ENCODE assay signal across 1 cellular context in the genomic region with DNA sequence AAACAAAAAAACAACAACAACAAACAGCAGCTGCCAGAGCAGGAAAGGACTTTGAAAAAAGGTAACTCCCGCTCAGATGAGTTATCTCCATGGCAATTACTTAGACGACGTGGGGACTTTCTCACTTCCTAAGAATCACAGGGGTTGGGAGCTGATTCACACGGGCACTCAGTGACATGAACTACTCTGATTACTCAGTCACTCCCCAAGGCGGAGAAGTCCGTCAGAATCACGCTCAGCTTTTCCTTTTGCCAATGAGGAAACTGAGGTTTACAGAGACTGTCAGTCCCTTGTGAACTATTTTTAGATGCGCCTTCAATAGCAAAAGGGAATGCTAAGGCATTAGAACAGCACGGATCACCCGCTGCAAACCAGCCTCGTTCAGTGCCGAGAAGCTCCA.
TF ChIP-seq lines count a peak whose summit lies in the region.

No MANE protein-coding gene starts in this region.

TF ChIP-seq in HepG2, 621 proteins besides CTCF, POLR2A, EP300 and RAD21:
- TF ChIP-seq RFX3 (CRISPR knock-in tag; IDR thresholded peaks at IDR 0.05) = no peak
- TF ChIP-seq, protein P1, sequence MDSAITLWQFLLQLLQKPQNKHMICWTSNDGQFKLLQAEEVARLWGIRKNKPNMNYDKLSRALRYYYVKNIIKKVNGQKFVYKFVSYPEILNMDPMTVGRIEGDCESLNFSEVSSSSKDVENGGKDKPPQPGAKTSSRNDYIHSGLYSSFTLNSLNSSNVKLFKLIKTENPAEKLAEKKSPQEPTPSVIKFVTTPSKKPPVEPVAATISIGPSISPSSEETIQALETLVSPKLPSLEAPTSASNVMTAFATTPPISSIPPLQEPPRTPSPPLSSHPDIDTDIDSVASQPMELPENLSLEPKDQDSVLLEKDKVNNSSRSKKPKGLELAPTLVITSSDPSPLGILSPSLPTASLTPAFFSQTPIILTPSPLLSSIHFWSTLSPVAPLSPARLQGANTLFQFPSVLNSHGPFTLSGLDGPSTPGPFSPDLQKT (CRISPR knock-in tag; IDR thresholded peaks at IDR 0.05; ENCODE audit: borderline replicate concordance) = no peak
TF ChIP-seq in HepG2: peak in this region for 0.
